Comparison of ENCODE assay signal across 20 cellular contexts in the genomic region with DNA sequence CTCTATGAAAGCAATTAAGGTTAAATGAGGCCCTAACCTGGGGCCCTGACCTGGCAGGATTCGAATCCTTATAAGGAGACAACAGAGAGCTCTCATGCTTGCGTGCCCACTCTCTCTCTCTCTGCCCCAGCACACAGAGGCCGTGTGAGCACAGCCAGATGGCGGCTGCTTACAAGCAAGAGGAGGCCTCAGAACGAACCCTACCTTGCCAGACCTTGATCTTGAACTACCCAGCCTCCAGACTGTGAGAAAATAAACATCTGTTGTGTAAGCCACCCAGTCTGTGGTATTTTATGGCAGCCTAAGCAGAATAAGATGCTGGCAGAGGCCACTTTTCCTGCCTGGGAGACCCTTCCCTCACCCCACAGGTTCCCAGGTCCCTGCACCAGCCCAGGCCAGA.
"Had no signal": no experiment of that assay in that cellular context is flagged by ENCODE, and none has a peak within 500 bp of the region (broad histone marks: within the 10 kb centered on the region; RNA-seq: fewer than 3 reads in every experiment).

No MANE protein-coding gene starts in this region.

- H3K27ac ChIP-seq: KMS-11 had no signal

- DNase-seq: Kasumi-1, MM.1S, NCI-H1092 treated with DMSO at 0.1 percent for 48 hours, NCI-H1436, NCI-H187, NCI-H2029, NCI-H226, NCI-H446, NCI-H510A, NCI-H524 treated with DMSO at 0.1 percent for 48 hours, NCI-H69, NCI-H774, RPMI8226, SHP77, SK-N-SH, SW 1271, T-cell had no signal

- FAIRE-seq: K562, RCC 7860 had no signal

- H3K4me3 ChIP-seq: K562 had no signal

- H3K9me3 ChIP-seq: SK-N-SH had no signal

- ATAC-seq: K562, T-cell had no signal
